In the genomic region with DNA sequence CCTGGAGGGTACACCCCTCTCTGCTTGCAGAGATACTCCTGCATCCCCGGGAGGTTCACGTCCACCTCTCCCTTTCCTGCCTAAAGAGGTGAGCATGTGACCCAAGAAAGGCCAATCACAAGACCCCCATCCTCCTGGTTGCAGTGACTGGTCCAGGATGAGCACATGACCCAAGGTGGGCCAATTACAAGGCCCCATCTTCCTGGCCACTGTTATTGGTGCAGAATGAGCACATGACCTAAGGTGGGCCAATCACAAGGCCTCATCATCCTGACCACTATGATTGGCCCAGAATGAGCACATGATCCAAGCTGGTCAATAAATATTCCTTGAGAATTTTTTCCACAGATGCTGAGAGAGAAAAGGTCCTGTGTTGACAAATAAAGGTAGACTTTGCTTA, we compare ENCODE assay signal across 13 cellular contexts.
DNase-seq lines count a peak whose midpoint lies in the region; ATAC-seq and TF ChIP-seq lines count a peak whose summit lies in the region.
"Had no signal": no experiment of that assay in that cellular context is flagged by ENCODE, and none has a peak within 500 bp of the region (broad histone marks: within the 10 kb centered on the region; RNA-seq: fewer than 3 reads in every experiment).

No MANE protein-coding gene starts in this region.

- H3K27me3 ChIP-seq in mesendoderm (ENCODE audit: insufficient read depth, low read length, poor library complexity) = no peaks in the 10 kb centered on the region
- no peaks in the 10 kb centered on the region for H3K27me3 ChIP-seq in psoas muscle (ENCODE audit: insufficient read depth in 3 of 3, low read length in 2 of 3)
- H3K27me3 ChIP-seq: BLaER1 had no signal

- no peaks in the 10 kb centered on the region for H3K79me1 ChIP-seq in mesendoderm (ENCODE audit: low read length)

- no peak overlapping the region for H3K4me2 ChIP-seq in mesendoderm (ENCODE audit: low read length)
- H3K4me2 ChIP-seq: BLaER1, KMS-11 had no signal

- H3K4me3 ChIP-seq in mesendoderm (ENCODE audit: low read length) (no peak overlapping the region), psoas muscle (no peak overlapping the region)
- H3K4me3 ChIP-seq: BLaER1, HAP-1 had no signal

- H3K36me3 ChIP-seq in mesendoderm (ENCODE audit: control insufficient read depth, insufficient read depth, low read length) (no peaks in the 10 kb centered on the region), psoas muscle (ENCODE audit: insufficient read depth in 1 of 2, low read depth in 1 of 2) (no peaks in the 10 kb centered on the region)
- H3K36me3 ChIP-seq: BLaER1, HAP-1 had no signal

- H3K79me2 ChIP-seq in mesendoderm (ENCODE audit: control insufficient read depth, insufficient read depth, low read length) = no peaks in the 10 kb centered on the region

- DNase-seq in WTC11 (ENCODE audit: low spot score) = no peak
- DNase-seq in mesendoderm = peak; percentile 10
- DNase-seq in psoas muscle = no peak
- DNase-seq in activated CD4-positive, alpha-beta T cell treated with anti-CD3 and anti-CD28 coated beads, Interleukin-2, amount 10 ng/mL, durations not matched to agents 24 days and 14 days = no peak
- DNase-seq: AML-193; CD8-positive, alpha-beta memory T cell; GOT3 had no signal

- no peak overlapping the region for H2BK15ac ChIP-seq in mesendoderm (replicated peaks; ENCODE audit: low read depth)

- CTCF ChIA-PET in WTC11 (lab: Charles Lee) = no interaction called here

- peaks cover 30% of the 10 kb centered on the region for H3K9me3 Mint-ChIP-seq in WTC11
- no peaks in the 10 kb centered on the region for H3K9me3 Mint-ChIP-seq in activated CD4-positive, alpha-beta T cell treated with anti-CD3 and anti-CD28 coated beads, Interleukin-2, amount 10 ng/mL, durations not matched to agents 24 days and 14 days

- no CpG with 5 or more reads among the region's 2 CpGs for WGBS in mesendoderm (ENCODE audit: extremely low coverage, insufficient coverage, low lambda C conversion rate)
- 92 to 95% (median 93%) methylated on average over 2 of the region's 2 CpGs for WGBS in psoas muscle, 3 donors

- H3K9ac ChIP-seq in mesendoderm (ENCODE audit: low read length) = no peak overlapping the region
- H3K9ac ChIP-seq: BLaER1, KMS-11 had no signal

- ATAC-seq in HG03354 (IDR thresholded peaks at IDR 0.05; ENCODE audit: poor library complexity, severe bottlenecking, unreplicated experiment) (peak; percentile 43), WTC11 (no peak), GM21529 (IDR thresholded peaks at IDR 0.05; ENCODE audit: unreplicated experiment) (no peak), psoas muscle (no peak)

- no peak overlapping the region for H3K23ac ChIP-seq in mesendoderm (ENCODE audit: low read length)

- intact Hi-C loops in psoas muscle (cut with DNase I) = no loop called here
- intact Hi-C loops in activated CD4-positive, alpha-beta T cell treated with anti-CD3 and anti-CD28 coated beads, Interleukin-2, amount 10 ng/mL, durations not matched to agents 24 days and 14 days (cut with micrococcal nuclease) = no loop called here

- H4K8ac ChIP-seq in mesendoderm (ENCODE audit: low read depth, low read length) = no peak overlapping the region

- H3K27me3 Mint-ChIP-seq in WTC11 (ENCODE audit: low read depth) = no peaks in the 10 kb centered on the region
- no peaks in the 10 kb centered on the region for H3K27me3 Mint-ChIP-seq in activated CD4-positive, alpha-beta T cell treated with anti-CD3 and anti-CD28 coated beads, Interleukin-2, amount 10 ng/mL, durations not matched to agents 24 days and 14 days

- no peak overlapping the region for H2BK120ac ChIP-seq in mesendoderm (ENCODE audit: low read depth, low read length)

- no peaks in the 10 kb centered on the region for H3K4me1 ChIP-seq in mesendoderm (ENCODE audit: control insufficient read depth, low read depth, low read length)
- H3K4me1 ChIP-seq in psoas muscle = no peaks in the 10 kb centered on the region
- H3K4me1 ChIP-seq: HAP-1 had no signal

- H3K4ac ChIP-seq in mesendoderm (ENCODE audit: low read depth, low read length) = no peak overlapping the region

- H4K5ac ChIP-seq in mesendoderm (ENCODE audit: low read length) = no peak overlapping the region

- TF ChIP-seq CTCF in WTC11 (IDR thresholded peaks at IDR 0.05) (no peak), psoas muscle (IDR thresholded peaks at IDR 0.05) (no peak)

- no peak overlapping the region for H3K27ac Mint-ChIP-seq in WTC11
- no peak overlapping the region for H3K27ac Mint-ChIP-seq in activated CD4-positive, alpha-beta T cell treated with anti-CD3 and anti-CD28 coated beads, Interleukin-2, amount 10 ng/mL, durations not matched to agents 24 days and 14 days
- H3K27ac Mint-ChIP-seq: CD8-positive, alpha-beta memory T cell had no signal

- peaks cover 4% of the 10 kb centered on the region for H3K4me1 Mint-ChIP-seq in WTC11
- no peaks in the 10 kb centered on the region for H3K4me1 Mint-ChIP-seq in activated CD4-positive, alpha-beta T cell treated with anti-CD3 and anti-CD28 coated beads, Interleukin-2, amount 10 ng/mL, durations not matched to agents 24 days and 14 days
- H3K4me1 Mint-ChIP-seq: CD8-positive, alpha-beta memory T cell had no signal

- H3K56ac ChIP-seq in mesendoderm (ENCODE audit: low read length) = no peak overlapping the region

- no peak overlapping the region for H2BK5ac ChIP-seq in mesendoderm (ENCODE audit: low read length)

- H3K4me3 Mint-ChIP-seq in WTC11 = no peak overlapping the region
- no peak overlapping the region for H3K4me3 Mint-ChIP-seq in activated CD4-positive, alpha-beta T cell treated with anti-CD3 and anti-CD28 coated beads, Interleukin-2, amount 10 ng/mL, durations not matched to agents 24 days and 14 days
- H3K4me3 Mint-ChIP-seq: CD8-positive, alpha-beta memory T cell had no signal

- H3K9me3 ChIP-seq in psoas muscle = no peaks in the 10 kb centered on the region
- H3K9me3 ChIP-seq: Caco-2, HAP-1 had no signal

- no peak overlapping the region for H3K18ac ChIP-seq in mesendoderm (ENCODE audit: low read length)

- H3K27ac ChIP-seq in mesendoderm (ENCODE audit: low read depth, low read length) = no peak overlapping the region
- no peak overlapping the region for H3K27ac ChIP-seq in psoas muscle
- H3K27ac ChIP-seq: BLaER1, KMS-11 had no signal

- no peak overlapping the region for H2AK5ac ChIP-seq in mesendoderm (ENCODE audit: low read length)

- H3K36me3 Mint-ChIP-seq in WTC11 = peaks cover 23% of the 10 kb centered on the region
- H3K36me3 Mint-ChIP-seq in activated CD4-positive, alpha-beta T cell treated with anti-CD3 and anti-CD28 coated beads, Interleukin-2, amount 10 ng/mL, durations not matched to agents 24 days and 14 days (ENCODE audit: low read depth) = no peaks in the 10 kb centered on the region

- POLR2A ChIA-PET in WTC11 (lab: Charles Lee) = no interaction called here

TF ChIP-seq in WTC11, 78 proteins besides CTCF, POLR2A, EP300 and RAD21:
- TF ChIP-seq, protein P1, sequence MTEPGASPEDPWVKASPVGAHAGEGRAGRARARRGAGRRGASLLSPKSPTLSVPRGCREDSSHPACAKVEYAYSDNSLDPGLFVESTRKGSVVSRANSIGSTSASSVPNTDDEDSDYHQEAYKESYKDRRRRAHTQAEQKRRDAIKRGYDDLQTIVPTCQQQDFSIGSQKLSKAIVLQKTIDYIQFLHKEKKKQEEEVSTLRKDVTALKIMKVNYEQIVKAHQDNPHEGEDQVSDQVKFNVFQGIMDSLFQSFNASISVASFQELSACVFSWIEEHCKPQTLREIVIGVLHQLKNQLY (CRISPR knock-in tag; IDR thresholded peaks at IDR 0.05) = no peak
- no peak for TF ChIP-seq HMGA2 (CRISPR knock-in tag; IDR thresholded peaks at IDR 0.05)
- TF ChIP-seq, protein P2, sequence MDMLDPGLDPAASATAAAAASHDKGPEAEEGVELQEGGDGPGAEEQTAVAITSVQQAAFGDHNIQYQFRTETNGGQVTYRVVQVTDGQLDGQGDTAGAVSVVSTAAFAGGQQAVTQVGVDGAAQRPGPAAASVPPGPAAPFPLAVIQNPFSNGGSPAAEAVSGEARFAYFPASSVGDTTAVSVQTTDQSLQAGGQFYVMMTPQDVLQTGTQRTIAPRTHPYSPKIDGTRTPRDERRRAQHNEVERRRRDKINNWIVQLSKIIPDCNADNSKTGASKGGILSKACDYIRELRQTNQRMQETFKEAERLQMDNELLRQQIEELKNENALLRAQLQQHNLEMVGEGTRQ (CRISPR knock-in tag; IDR thresholded peaks at IDR 0.05) = peak; percentile 61
- TF ChIP-seq, protein P3, sequence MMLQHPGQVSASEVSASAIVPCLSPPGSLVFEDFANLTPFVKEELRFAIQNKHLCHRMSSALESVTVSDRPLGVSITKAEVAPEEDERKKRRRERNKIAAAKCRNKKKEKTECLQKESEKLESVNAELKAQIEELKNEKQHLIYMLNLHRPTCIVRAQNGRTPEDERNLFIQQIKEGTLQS (CRISPR knock-in tag; conservative IDR thresholded peaks at IDR 0.05) = no peak
- peak; percentile 39; the same call in 1 of the 2 replicates for TF ChIP-seq NFYB (CRISPR knock-in tag; conservative IDR thresholded peaks at IDR 0.05; ENCODE audit: low read depth)
- TF ChIP-seq, protein P4, sequence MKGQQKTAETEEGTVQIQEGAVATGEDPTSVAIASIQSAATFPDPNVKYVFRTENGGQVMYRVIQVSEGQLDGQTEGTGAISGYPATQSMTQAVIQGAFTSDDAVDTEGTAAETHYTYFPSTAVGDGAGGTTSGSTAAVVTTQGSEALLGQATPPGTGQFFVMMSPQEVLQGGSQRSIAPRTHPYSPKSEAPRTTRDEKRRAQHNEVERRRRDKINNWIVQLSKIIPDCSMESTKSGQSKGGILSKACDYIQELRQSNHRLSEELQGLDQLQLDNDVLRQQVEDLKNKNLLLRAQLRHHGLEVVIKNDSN (CRISPR knock-in tag; IDR thresholded peaks at IDR 0.05) = peak; percentile 26; the same call in 1 of the 2 replicates
- no peak for TF ChIP-seq EMX1 (CRISPR knock-in tag; IDR thresholded peaks at IDR 0.05)
TF ChIP-seq in WTC11: peak in this region for 3.
